In the genomic region with DNA sequence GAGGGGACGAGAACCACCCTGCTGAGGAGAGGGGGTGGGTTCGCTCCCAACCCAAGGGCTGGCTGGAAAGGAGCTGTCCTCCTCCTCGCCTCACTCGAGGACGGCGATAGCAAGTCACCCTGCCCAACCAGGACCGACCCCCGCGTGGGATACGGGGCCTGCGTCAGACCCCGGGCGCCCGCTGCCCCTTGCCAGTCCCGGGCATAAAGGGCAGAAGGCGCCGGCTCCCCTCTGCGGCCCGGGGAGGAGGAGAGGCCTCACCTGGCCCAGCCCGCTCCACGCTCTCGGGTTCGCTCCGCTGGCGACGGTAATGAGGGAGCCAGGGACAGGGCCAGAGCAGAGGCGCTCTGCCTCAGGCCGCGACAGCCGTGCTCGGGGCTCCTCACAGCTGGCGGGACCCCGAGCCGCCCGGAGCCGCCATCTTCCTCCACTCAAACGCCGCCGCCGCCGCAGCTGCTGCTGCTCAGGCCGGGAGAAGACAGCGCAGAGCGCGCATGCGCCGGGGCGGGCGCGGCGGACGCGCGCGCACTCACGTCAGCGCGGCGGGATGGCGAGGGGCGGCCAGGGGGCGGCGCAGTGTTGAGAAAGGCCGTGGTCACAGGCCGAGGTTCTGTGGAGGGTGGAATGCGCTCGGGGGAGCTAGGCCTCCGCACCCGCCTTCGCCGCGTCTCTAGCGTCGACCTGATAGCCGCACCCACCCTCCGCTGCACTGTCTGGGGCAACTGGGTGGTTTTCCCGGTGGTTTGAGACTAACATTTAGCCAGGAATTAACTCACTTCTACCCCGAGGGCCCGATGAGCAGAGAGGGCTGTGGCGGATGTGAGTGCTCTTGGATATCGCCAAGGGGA, we compare ENCODE assay signal across 1 cellular context.
TF ChIP-seq lines count a peak whose summit lies in the region.

FBXO42 (minus strand) TSS at position 487 of the 848 bp plus-strand sequence. CDS start 37,062 bp downstream, outside the sequence.

TF ChIP-seq in WTC11, 78 proteins besides CTCF, POLR2A, EP300 and RAD21 (continued from another document):
- no peak for TF ChIP-seq NFATC4 (CRISPR knock-in tag; IDR thresholded peaks at IDR 0.05)
- TF ChIP-seq, protein P1, sequence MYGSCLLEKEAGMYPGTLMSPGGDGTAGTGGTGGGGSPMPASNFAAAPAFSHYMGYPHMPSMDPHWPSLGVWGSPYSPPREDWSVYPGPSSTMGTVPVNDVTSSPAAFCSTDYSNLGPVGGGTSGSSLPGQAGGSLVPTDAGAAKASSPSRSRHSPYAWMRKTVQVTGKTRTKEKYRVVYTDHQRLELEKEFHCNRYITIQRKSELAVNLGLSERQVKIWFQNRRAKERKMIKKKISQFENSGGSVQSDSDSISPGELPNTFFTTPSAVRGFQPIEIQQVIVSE (CRISPR knock-in tag; IDR thresholded peaks at IDR 0.05; ENCODE audit: borderline replicate concordance): no peak
- TF ChIP-seq FOXJ3 (CRISPR knock-in tag; IDR thresholded peaks at IDR 0.05; ENCODE audit: borderline replicate concordance): no peak
- peak; percentile 51; the same call in 1 of the 2 replicates for TF ChIP-seq GABPB1 (CRISPR knock-in tag; IDR thresholded peaks at IDR 0.05)
- TF ChIP-seq, protein P2, sequence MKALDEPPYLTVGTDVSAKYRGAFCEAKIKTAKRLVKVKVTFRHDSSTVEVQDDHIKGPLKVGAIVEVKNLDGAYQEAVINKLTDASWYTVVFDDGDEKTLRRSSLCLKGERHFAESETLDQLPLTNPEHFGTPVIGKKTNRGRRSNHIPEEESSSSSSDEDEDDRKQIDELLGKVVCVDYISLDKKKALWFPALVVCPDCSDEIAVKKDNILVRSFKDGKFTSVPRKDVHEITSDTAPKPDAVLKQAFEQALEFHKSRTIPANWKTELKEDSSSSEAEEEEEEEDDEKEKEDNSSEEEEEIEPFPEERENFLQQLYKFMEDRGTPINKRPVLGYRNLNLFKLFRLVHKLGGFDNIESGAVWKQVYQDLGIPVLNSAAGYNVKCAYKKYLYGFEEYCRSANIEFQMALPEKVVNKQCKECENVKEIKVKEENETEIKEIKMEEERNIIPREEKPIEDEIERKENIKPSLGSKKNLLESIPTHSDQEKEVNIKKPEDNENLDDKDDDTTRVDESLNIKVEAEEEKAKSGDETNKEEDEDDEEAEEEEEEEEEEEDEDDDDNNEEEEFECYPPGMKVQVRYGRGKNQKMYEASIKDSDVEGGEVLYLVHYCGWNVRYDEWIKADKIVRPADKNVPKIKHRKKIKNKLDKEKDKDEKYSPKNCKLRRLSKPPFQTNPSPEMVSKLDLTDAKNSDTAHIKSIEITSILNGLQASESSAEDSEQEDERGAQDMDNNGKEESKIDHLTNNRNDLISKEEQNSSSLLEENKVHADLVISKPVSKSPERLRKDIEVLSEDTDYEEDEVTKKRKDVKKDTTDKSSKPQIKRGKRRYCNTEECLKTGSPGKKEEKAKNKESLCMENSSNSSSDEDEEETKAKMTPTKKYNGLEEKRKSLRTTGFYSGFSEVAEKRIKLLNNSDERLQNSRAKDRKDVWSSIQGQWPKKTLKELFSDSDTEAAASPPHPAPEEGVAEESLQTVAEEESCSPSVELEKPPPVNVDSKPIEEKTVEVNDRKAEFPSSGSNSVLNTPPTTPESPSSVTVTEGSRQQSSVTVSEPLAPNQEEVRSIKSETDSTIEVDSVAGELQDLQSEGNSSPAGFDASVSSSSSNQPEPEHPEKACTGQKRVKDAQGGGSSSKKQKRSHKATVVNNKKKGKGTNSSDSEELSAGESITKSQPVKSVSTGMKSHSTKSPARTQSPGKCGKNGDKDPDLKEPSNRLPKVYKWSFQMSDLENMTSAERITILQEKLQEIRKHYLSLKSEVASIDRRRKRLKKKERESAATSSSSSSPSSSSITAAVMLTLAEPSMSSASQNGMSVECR (CRISPR knock-in tag; IDR thresholded peaks at IDR 0.05; ENCODE audit: borderline replicate concordance): peak; percentile 64; the same call in 1 of the 2 replicates
- TF ChIP-seq NR3C1 (CRISPR knock-in tag; conservative IDR thresholded peaks at IDR 0.05; ENCODE audit: low read depth): no peak
- TF ChIP-seq AFF4 (CRISPR knock-in tag; IDR thresholded peaks at IDR 0.05; ENCODE audit: borderline replicate concordance): no peak
- no peak for TF ChIP-seq ZMAT4 (CRISPR knock-in tag; IDR thresholded peaks at IDR 0.05)
- TF ChIP-seq TP53 (CRISPR knock-in tag; IDR thresholded peaks at IDR 0.05): no peak
- TF ChIP-seq MYBL2 (CRISPR knock-in tag; IDR thresholded peaks at IDR 0.05): peak; percentile 45; the same call in 1 of the 2 replicates
- TF ChIP-seq HMGA2 (CRISPR knock-in tag; IDR thresholded peaks at IDR 0.05): no peak
- TF ChIP-seq, protein P3, sequence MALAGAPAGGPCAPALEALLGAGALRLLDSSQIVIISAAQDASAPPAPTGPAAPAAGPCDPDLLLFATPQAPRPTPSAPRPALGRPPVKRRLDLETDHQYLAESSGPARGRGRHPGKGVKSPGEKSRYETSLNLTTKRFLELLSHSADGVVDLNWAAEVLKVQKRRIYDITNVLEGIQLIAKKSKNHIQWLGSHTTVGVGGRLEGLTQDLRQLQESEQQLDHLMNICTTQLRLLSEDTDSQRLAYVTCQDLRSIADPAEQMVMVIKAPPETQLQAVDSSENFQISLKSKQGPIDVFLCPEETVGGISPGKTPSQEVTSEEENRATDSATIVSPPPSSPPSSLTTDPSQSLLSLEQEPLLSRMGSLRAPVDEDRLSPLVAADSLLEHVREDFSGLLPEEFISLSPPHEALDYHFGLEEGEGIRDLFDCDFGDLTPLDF (CRISPR knock-in tag; IDR thresholded peaks at IDR 0.05): no peak
- peak; percentile 34; the same call in 1 of the 2 replicates for TF ChIP-seq PREB (CRISPR knock-in tag; IDR thresholded peaks at IDR 0.05; ENCODE audit: borderline replicate concordance)
- no peak for TF ChIP-seq JUN (CRISPR knock-in tag; IDR thresholded peaks at IDR 0.05)
- no peak for TF ChIP-seq ZBTB21 (CRISPR knock-in tag; IDR thresholded peaks at IDR 0.05; ENCODE audit: borderline replicate concordance)
- no peak for TF ChIP-seq ZNF219 (CRISPR knock-in tag; IDR thresholded peaks at IDR 0.05; ENCODE audit: borderline replicate concordance)
- TF ChIP-seq ELF4 (CRISPR knock-in tag; IDR thresholded peaks at IDR 0.05; ENCODE audit: low read depth): no peak
- no peak for TF ChIP-seq EMX1 (CRISPR knock-in tag; IDR thresholded peaks at IDR 0.05)
- peak; percentile 68; the same call in 1 of the 2 replicates for TF ChIP-seq KAT7 (CRISPR knock-in tag; IDR thresholded peaks at IDR 0.05; ENCODE audit: borderline replicate concordance)
- peak; percentile 46; the same call in 1 of the 2 replicates for TF ChIP-seq IRF1 (CRISPR knock-in tag; IDR thresholded peaks at IDR 0.05)
- no peak for TF ChIP-seq SMAD4 (CRISPR knock-in tag; IDR thresholded peaks at IDR 0.05)
- TF ChIP-seq, protein P4, sequence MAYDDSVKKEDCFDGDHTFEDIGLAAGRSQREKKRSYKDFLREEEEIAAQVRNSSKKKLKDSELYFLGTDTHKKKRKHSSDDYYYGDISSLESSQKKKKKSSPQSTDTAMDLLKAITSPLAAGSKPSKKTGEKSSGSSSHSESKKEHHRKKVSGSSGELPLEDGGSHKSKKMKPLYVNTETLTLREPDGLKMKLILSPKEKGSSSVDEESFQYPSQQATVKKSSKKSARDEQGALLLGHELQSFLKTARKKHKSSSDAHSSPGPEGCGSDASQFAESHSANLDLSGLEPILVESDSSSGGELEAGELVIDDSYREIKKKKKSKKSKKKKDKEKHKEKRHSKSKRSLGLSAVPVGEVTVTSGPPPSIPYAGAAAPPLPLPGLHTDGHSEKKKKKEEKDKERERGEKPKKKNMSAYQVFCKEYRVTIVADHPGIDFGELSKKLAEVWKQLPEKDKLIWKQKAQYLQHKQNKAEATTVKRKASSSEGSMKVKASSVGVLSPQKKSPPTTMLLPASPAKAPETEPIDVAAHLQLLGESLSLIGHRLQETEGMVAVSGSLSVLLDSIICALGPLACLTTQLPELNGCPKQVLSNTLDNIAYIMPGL (CRISPR knock-in tag; IDR thresholded peaks at IDR 0.05): peak; percentile 77; the same call in 1 of the 2 replicates
- TF ChIP-seq NFE2L1 (CRISPR knock-in tag; IDR thresholded peaks at IDR 0.05): peak; percentile 17; the same call in 1 of the 2 replicates
- TF ChIP-seq, protein P5, sequence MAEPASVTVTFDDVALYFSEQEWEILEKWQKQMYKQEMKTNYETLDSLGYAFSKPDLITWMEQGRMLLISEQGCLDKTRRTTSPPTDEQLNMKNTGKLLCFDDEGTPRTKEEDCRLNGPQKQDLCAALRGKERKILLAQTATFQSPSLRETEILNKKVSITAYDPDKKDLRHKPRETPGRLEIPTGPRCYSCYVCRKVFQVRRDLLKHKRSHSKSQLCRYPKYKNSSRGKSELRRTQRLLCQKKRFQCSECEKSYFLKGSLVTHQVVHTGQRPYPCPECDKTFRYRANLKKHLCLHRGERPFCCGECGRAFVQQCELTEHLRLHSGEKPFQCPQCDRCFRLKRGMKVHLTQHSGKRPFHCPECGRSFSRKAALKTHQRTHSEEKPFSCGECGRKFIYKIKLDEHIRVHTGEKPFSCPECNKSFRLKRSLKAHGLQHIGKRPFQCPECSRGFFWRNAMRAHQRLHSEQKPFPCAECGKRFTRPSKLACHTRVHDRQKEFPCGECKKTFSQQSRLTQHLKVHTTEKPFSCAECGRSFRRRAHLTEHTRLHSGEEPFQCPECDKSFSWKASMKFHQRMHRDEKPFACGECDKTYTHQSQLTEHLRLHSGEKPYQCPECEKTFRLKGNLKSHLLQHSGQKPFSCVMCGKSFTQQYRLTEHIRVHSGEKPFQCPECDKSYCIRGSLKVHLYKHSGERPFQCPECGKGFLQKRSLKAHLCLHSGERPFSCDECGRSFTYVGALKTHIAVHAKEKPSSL (CRISPR knock-in tag; conservative IDR thresholded peaks at IDR 0.05): no peak
- TF ChIP-seq ZNF138 (CRISPR knock-in tag; conservative IDR thresholded peaks at IDR 0.05): no peak
- no peak for TF ChIP-seq JAZF1 (CRISPR knock-in tag; IDR thresholded peaks at IDR 0.05)
- TF ChIP-seq NR1H2 (CRISPR knock-in tag; IDR thresholded peaks at IDR 0.05): no peak
- peak; percentile 12; the same call in 1 of the 2 replicates for TF ChIP-seq SMAD3 (CRISPR knock-in tag; IDR thresholded peaks at IDR 0.05; ENCODE audit: borderline replicate concordance)
- TF ChIP-seq ZNF671 (CRISPR knock-in tag; IDR thresholded peaks at IDR 0.05): no peak
- no peak for TF ChIP-seq PRRX2 (CRISPR knock-in tag; IDR thresholded peaks at IDR 0.05)
- TF ChIP-seq ZNF281 (CRISPR knock-in tag; IDR thresholded peaks at IDR 0.05): no peak
